8 cellular contexts compared by ENCODE assay signal in the genomic region with DNA sequence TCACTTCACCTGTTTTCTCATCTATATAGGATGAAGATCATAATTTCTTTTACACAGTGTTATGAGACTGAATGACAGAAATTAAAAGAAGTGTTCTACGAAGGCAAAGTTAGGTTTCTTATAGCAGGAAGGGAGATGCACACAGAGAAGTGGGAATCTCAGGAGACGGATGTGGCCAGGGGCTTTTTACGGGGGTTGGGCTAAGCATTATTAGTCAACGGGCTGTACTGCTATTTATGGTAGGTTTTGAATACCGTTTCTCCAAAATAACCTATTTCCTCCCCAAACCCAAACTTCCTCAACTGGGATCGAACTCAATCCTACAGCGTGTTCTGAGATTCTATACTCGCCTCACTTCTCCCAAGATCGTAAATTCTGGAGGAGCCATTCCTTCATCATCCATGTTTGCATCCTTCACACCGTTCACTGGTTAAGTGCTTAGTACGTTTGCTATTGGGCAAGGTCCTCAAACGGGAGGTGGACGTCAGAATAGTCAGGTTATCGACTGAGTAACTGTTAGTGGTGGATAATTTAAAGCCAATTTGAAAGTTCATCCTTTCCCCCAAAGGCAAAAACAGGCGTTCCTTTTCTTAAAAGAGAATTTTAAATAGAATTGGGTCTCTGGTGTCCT. TPM values are rescaled to one million over a fixed set of nuclear protein-coding genes. Genes with fewer than 3 reads are reported as not detected.
A peak's percentile ranks its signal among the peaks of the same experiment; 100 is the strongest.
DNase-seq lines count a peak whose midpoint lies in the region; ATAC-seq and TF ChIP-seq lines count a peak whose summit lies in the region.

No MANE protein-coding gene starts in this region.

- peaks cover 35% of the 10 kb centered on the region for H3K4me1 ChIP-seq in mononuclear cell (ENCODE audit: insufficient read depth, low read length)

- H3K4me1 Mint-ChIP-seq in Calu3 (ENCODE audit: low read depth, unreplicated experiment), result peaks cover 8% of the 10 kb centered on the region

- H3K27ac Mint-ChIP-seq in Calu3 (ENCODE audit: unreplicated experiment), result peak overlapping the region; percentile 54

- H3K36me3 Mint-ChIP-seq in Calu3 (ENCODE audit: insufficient read depth, unreplicated experiment), result peaks cover 43% of the 10 kb centered on the region

- peak overlapping the region; percentile 73 for H3K4me3 ChIP-seq in mononuclear cell (ENCODE audit: low read length)

- peak overlapping the region; percentile 81 for H3K4me3 Mint-ChIP-seq in Calu3 (ENCODE audit: low read depth, unreplicated experiment)

- H3K27ac ChIP-seq in caudate nucleus (ENCODE audit: low read depth, low read length), result peak overlapping the region; percentile 79

- BruUV-seq in Calu3 (replicated peaks; lab: Mats Ljungman, UMichigan), result TSS peak; percentile 72

- no peaks in the 10 kb centered on the region for H3K9me3 ChIP-seq in mononuclear cell (ENCODE audit: low read depth, low read length)

- intact Hi-C loops in Calu3 (cut with micrococcal nuclease; ENCODE audit: unreplicated experiment), result loop anchor here (5.0 kb wide), 1 partner anchor 87 kb away; no protein-coding TSS in a partner anchor

- H3K27me3 Mint-ChIP-seq in Calu3 (ENCODE audit: unreplicated experiment), result no peaks in the 10 kb centered on the region

- no peak for ATAC-seq in GM21723 (IDR thresholded peaks at IDR 0.05; ENCODE audit: unreplicated experiment)

- DNase-seq in Calu3 (no peak), MV-4-11 (lab: John Stamatoyannopoulos, UW) (peak; percentile 79), caudate nucleus (lab: John Stamatoyannopoulos, UW) (peak in 2 of 61 donors; percentile 11 to 30), H4 (ENCODE audit: low spot score) (no peak), occipital lobe (lab: John Stamatoyannopoulos, UW) (no peak)
- no peak for DNase-seq in stimulated activated CD8-positive, alpha-beta memory T cell treated with anti-CD3 and anti-CD28 coated beads, Interleukin-4, amount 100 ng/mL, for 48 hours

- CTCF ChIA-PET in Calu3 (lab: Charles Lee), result no interaction called here

- H3K9me3 Mint-ChIP-seq in Calu3 (ENCODE audit: low read depth, unreplicated experiment), result no peaks in the 10 kb centered on the region

- no peaks in the 10 kb centered on the region for H3K27me3 ChIP-seq in mononuclear cell (ENCODE audit: insufficient read depth, low read length)

- no peak for TF ChIP-seq CTCF in Calu3 (IDR thresholded peaks at IDR 0.05; ENCODE audit: unreplicated experiment)

RNA-seq across cellular contexts. Expression of a gene that starts 1.2 kb away (rescaled TPM):
- 10.6 and 11.8 TPM in 2 replicates for total RNA-seq in Calu3 (2022)
- 28.1 TPM for total RNA-seq in mononuclear cell
- 10.8 and 13.8 TPM in 2 replicates for total RNA-seq in H4 (2014; rRNA removed; shearing (Covaris generic))
- 143 TPM for total RNA-seq in occipital lobe

RNA-seq across cellular contexts. Expression of a gene that starts 19.6 kb away (rescaled TPM):
- total RNA-seq in Calu3 (2022) (not detected in 2 replicates), mononuclear cell (1.7 TPM), occipital lobe (20.7 TPM)
- not detected in 2 replicates for total RNA-seq in H4 (2014; rRNA removed; shearing (Covaris generic))

RNA-seq across cellular contexts. Expression of a gene that starts 59.5 kb away (rescaled TPM):
- total RNA-seq in Calu3 (2022) (5.3 and 5.6 TPM in 2 replicates), mononuclear cell (2.2 TPM), occipital lobe (12.0 TPM)
- 5.0 and 6.3 TPM in 2 replicates for total RNA-seq in H4 (2014; rRNA removed; shearing (Covaris generic))
